1 cellular context compared by ENCODE assay signal in the genomic region with DNA sequence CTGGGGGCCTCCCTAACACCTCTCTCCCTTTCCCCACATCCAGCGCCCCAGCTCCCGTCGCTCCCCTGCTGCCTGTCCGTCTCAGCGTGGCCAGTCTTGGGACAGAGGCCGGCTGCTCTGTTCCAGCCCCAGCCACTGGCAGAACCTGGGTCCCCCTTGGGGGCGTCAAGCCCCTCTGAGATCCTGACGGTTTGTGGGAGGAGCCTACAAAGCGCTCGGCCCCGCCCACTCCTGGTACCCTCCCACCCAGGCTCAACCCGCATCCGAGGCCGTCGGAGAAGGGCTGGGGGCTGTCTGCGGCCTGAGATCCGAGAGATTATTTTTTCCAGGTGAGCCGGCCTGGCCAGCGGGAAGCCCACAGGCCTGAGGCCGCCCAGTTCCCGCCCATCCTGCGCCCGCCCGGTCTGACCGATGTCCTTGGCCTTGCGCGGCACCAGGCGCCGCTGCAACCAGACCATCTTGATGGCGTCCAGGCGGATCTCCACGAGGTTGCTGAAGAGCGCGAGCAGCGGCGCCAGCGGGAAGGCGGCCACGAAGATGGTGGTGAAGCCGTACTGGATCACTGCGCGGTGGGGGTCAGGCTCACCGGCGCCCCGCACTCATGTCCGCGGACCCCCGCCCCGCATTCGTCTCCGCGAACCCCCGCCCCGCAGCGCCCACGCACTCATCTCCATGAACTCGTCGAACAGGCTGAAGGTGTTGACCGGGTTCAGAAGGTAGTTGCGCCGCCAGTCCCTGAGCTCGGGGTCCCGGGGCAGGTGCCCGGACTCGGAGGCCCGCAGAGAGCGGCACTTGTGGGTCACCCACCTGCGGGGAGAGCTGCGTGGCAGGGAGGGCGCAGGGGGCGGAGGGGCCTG.
TF ChIP-seq lines count a peak whose summit lies in the region.

No MANE protein-coding gene starts in this region.

TF ChIP-seq in endothelial cell of umbilical vein, 7 proteins besides CTCF, POLR2A, EP300 and RAD21:
- TF ChIP-seq, protein P1, sequence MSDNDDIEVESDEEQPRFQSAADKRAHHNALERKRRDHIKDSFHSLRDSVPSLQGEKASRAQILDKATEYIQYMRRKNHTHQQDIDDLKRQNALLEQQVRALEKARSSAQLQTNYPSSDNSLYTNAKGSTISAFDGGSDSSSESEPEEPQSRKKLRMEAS (IDR thresholded peaks at IDR 0.05; ENCODE audit: insufficient read depth, insufficient read length) = no peak
- no peak for TF ChIP-seq GATA2 (IDR thresholded peaks at IDR 0.05; ENCODE audit: insufficient read depth, insufficient read length, low read depth, low read length)
- TF ChIP-seq MYC (IDR thresholded peaks at IDR 0.05; ENCODE audit: low read depth, low read length) = no peak
- no peak for TF ChIP-seq FOS (IDR thresholded peaks at IDR 0.05; ENCODE audit: borderline replicate concordance, insufficient read depth, low read length)
- TF ChIP-seq EZH2 (IDR thresholded peaks at IDR 0.05; ENCODE audit: borderline replicate concordance, low read depth, low read length, severe bottlenecking) = no peak
- no peak for TF ChIP-seq JUN (IDR thresholded peaks at IDR 0.05; ENCODE audit: borderline replicate concordance, insufficient read depth, insufficient read length, low read depth)
- TF ChIP-seq POLR2AphosphoS5 (IDR thresholded peaks at IDR 0.05; ENCODE audit: insufficient read depth, low read depth, low read length) = no peak
TF ChIP-seq in endothelial cell of umbilical vein: peak in this region for 0.
